1 cellular context compared by ENCODE assay signal in the genomic region with DNA sequence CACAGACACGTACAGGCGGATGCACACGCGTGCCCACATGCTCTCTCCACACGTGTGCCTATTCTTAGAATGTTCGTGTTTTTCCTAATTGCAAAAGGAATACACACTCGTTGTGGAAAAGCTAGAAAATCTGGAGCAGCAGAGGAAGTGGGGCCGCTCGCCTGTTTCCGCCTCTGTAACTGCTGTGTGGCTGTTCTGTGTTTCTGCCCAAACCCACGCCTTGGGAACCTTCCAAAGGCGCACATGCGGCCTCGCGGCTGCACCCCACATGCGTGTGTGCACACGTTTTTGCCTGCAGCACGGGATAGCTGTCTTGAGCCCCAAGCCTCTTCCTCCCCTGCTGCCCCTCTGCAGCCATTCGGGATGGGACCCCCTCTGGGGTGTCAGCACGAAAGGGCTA.
TF ChIP-seq lines count a peak whose summit lies in the region.

No MANE protein-coding gene starts in this region.

TF ChIP-seq in HepG2, 621 proteins besides CTCF, POLR2A, EP300 and RAD21:
- TF ChIP-seq, protein P1, sequence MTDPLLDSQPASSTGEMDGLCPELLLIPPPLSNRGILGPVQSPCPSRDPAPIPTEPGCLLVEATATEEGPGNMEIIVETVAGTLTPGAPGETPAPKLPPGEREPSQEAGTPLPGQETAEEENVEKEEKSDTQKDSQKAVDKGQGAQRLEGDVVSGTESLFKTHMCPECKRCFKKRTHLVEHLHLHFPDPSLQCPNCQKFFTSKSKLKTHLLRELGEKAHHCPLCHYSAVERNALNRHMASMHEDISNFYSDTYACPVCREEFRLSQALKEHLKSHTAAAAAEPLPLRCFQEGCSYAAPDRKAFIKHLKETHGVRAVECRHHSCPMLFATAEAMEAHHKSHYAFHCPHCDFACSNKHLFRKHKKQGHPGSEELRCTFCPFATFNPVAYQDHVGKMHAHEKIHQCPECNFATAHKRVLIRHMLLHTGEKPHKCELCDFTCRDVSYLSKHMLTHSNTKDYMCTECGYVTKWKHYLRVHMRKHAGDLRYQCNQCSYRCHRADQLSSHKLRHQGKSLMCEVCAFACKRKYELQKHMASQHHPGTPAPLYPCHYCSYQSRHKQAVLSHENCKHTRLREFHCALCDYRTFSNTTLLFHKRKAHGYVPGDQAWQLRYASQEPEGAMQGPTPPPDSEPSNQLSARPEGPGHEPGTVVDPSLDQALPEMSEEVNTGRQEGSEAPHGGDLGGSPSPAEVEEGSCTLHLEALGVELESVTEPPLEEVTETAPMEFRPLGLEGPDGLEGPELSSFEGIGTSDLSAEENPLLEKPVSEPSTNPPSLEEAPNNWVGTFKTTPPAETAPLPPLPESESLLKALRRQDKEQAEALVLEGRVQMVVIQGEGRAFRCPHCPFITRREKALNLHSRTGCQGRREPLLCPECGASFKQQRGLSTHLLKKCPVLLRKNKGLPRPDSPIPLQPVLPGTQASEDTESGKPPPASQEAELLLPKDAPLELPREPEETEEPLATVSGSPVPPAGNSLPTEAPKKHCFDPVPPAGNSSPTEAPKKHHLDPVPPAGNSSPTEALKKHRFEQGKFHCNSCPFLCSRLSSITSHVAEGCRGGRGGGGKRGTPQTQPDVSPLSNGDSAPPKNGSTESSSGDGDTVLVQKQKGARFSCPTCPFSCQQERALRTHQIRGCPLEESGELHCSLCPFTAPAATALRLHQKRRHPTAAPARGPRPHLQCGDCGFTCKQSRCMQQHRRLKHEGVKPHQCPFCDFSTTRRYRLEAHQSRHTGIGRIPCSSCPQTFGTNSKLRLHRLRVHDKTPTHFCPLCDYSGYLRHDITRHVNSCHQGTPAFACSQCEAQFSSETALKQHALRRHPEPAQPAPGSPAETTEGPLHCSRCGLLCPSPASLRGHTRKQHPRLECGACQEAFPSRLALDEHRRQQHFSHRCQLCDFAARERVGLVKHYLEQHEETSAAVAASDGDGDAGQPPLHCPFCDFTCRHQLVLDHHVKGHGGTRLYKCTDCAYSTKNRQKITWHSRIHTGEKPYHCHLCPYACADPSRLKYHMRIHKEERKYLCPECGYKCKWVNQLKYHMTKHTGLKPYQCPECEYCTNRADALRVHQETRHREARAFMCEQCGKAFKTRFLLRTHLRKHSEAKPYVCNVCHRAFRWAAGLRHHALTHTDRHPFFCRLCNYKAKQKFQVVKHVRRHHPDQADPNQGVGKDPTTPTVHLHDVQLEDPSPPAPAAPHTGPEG (CRISPR knock-in tag; IDR thresholded peaks at IDR 0.05), result no peak
- 0 out of 2 replicates have a peak, but pooled peaks have one; percentile 31 for TF ChIP-seq CAMTA2 (CRISPR knock-in tag; IDR thresholded peaks at IDR 0.05; ENCODE audit: borderline replicate concordance)
- TF ChIP-seq HES4 (CRISPR knock-in tag; IDR thresholded peaks at IDR 0.05; ENCODE audit: borderline replicate concordance), result 0 out of 2 replicates have a peak, but pooled peaks have one; percentile 12
- no peak; the same call in 1 of the 2 replicates for TF ChIP-seq ZBTB7A (CRISPR knock-in tag; IDR thresholded peaks at IDR 0.05)
- TF ChIP-seq CBX5 (CRISPR knock-in tag; IDR thresholded peaks at IDR 0.05; ENCODE audit: borderline replicate concordance), result 0 out of 2 replicates have a peak, but pooled peaks have one; percentile 12
- TF ChIP-seq RBFOX2 (IDR thresholded peaks at IDR 0.05; ENCODE audit: low read depth, low read length), result peak; percentile 25; the same call in 1 of the 2 replicates
- TF ChIP-seq MTA1 (CRISPR knock-in tag; IDR thresholded peaks at IDR 0.05; ENCODE audit: borderline replicate concordance), result 0 out of 2 replicates have a peak, but pooled peaks have one; percentile 50
- peak; percentile 27; the same call in 1 of the 2 replicates for TF ChIP-seq ZNF7 (CRISPR knock-in tag; IDR thresholded peaks at IDR 0.05)
- TF ChIP-seq, protein P2, sequence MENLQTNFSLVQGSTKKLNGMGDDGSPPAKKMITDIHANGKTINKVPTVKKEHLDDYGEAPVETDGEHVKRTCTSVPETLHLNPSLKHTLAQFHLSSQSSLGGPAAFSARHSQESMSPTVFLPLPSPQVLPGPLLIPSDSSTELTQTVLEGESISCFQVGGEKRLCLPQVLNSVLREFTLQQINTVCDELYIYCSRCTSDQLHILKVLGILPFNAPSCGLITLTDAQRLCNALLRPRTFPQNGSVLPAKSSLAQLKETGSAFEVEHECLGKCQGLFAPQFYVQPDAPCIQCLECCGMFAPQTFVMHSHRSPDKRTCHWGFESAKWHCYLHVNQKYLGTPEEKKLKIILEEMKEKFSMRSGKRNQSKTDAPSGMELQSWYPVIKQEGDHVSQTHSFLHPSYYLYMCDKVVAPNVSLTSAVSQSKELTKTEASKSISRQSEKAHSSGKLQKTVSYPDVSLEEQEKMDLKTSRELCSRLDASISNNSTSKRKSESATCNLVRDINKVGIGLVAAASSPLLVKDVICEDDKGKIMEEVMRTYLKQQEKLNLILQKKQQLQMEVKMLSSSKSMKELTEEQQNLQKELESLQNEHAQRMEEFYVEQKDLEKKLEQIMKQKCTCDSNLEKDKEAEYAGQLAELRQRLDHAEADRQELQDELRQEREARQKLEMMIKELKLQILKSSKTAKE (CRISPR knock-in tag; IDR thresholded peaks at IDR 0.05; ENCODE audit: borderline replicate concordance), result no peak
- TF ChIP-seq ZNF768 (CRISPR knock-in tag; IDR thresholded peaks at IDR 0.05), result 0 out of 2 replicates have a peak, but pooled peaks have one; percentile 8
- TF ChIP-seq GABPB1 (CRISPR knock-in tag; IDR thresholded peaks at IDR 0.05), result 0 out of 2 replicates have a peak, but pooled peaks have one; percentile 19
- TF ChIP-seq POLR2G (IDR thresholded peaks at IDR 0.05; ENCODE audit: low read depth, low read length), result peak; percentile 65; the same call in 1 of the 2 replicates
